ENCODE assay signal across 9 cellular contexts in the genomic region with DNA sequence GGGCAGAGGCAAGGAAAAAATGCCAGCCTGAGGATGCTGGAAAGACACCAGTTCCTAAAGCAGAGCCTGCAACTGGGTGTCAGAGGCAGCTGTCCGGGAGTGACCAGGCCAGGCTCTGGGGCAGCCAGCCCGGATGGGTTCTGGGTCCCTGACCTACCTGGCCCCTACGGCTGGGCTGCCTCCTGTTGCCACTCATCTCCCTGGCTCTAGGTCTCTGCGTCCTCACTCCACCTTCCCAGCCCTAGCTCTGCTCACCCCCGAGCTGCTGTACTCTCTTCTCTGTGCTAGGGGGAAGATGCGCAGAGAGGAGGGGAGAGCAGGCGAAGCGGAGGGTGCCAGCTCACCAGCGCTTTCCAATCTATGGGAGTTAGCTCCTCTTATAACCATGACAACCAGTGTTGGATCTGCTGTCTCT. TPM values are rescaled to one million over a fixed set of nuclear protein-coding genes. Genes with fewer than 3 reads are reported as not detected.
DNase-seq lines count a peak whose midpoint lies in the region; ATAC-seq and TF ChIP-seq lines count a peak whose summit lies in the region.
"Had no signal": no experiment of that assay in that cellular context is flagged by ENCODE, and none has a peak within 500 bp of the region (broad histone marks: within the 10 kb centered on the region; RNA-seq: fewer than 3 reads in every experiment).

No MANE protein-coding gene starts in this region.

- POLR2A ChIA-PET in Panc1 (lab: Charles Lee) = no interaction called here

- no peaks in the 10 kb centered on the region for H3K9me3 Mint-ChIP-seq in effector memory CD8-positive, alpha-beta T cell
- no peaks in the 10 kb centered on the region for H3K9me3 Mint-ChIP-seq in Calu3 (ENCODE audit: low read depth, unreplicated experiment)

- no TSS peak for BruUV-seq in Panc1 (replicated peaks; lab: Mats Ljungman, UMichigan)
- no TSS peak for BruUV-seq in Calu3 (replicated peaks; lab: Mats Ljungman, UMichigan)

- TF ChIP-seq CTCF in Panc1 (IDR thresholded peaks at IDR 0.05) = no peak
- no peak for TF ChIP-seq CTCF in osteoblast (IDR thresholded peaks at IDR 0.05; ENCODE audit: extremely low read depth, low read depth, low read length)
- TF ChIP-seq CTCF in Calu3 (IDR thresholded peaks at IDR 0.05; ENCODE audit: unreplicated experiment) = no peak

- H3K4me1 Mint-ChIP-seq in effector memory CD8-positive, alpha-beta T cell (ENCODE audit: low read depth in 2 of 2) = peaks cover 77 to 80% of the 10 kb centered on the region in 2 donors
- peaks cover 40% of the 10 kb centered on the region for H3K4me1 Mint-ChIP-seq in Calu3 (ENCODE audit: low read depth, unreplicated experiment)

- H3K27ac Mint-ChIP-seq in effector memory CD8-positive, alpha-beta T cell = peak overlapping the region; percentile 85 to 87
- no peak overlapping the region for H3K27ac Mint-ChIP-seq in Calu3 (ENCODE audit: unreplicated experiment)

- peaks cover 90% of the 10 kb centered on the region for H3K79me2 ChIP-seq in osteoblast (ENCODE audit: insufficient read depth, low read length)

- H3K4me3 ChIP-seq in BLaER1 treated with 17β-estradiol and CSF1 and Interleukin-3, amounts not matched to agents 10 nM and 100 nM = peak overlapping the region in 9 of 10 experiments; percentile 13 to 64 (median 50); a peak in 11 of 20 replicates
- H3K4me3 ChIP-seq in Panc1 (ENCODE audit: low read depth in 2 of 2, low read length in 2 of 2) (no peak overlapping the region), osteoblast (ENCODE audit: insufficient read depth, low read length) (no peak overlapping the region), HAP-1 (no peak overlapping the region)

- H4K20me1 ChIP-seq in BLaER1 treated with 17β-estradiol and CSF1 and Interleukin-3, amounts not matched to agents 10 nM and 100 nM = peaks cover 81 to 100% (median 95%) of the 10 kb centered on the region in 11 experiments
- H4K20me1 ChIP-seq in osteoblast (ENCODE audit: insufficient read depth, low read length) = peaks cover 68% of the 10 kb centered on the region

- in situ Hi-C loops in Panc1 (cut with HindIII; ENCODE audit: low pct_unique_long_range_greater_than_20kb, low sequenced_read_pairs) (no loop called here), HAP-1 (cut with MboI; ENCODE audit: low sequenced_read_pairs) (no loop called here)

- no peaks in the 10 kb centered on the region for H3K9me3 ChIP-seq in BLaER1 treated with 17β-estradiol and CSF1 and Interleukin-3, amounts not matched to agents 10 nM and 100 nM (replicated peaks in 1 of 11)
- H3K9me3 ChIP-seq in Panc1 (ENCODE audit: control insufficient read depth, insufficient read depth, low read depth, low read length) = no peaks in the 10 kb centered on the region
- H3K9me3 ChIP-seq in osteoblast (ENCODE audit: low read depth, low read length) = no peaks in the 10 kb centered on the region
- H3K9me3 ChIP-seq in HAP-1 = no peaks in the 10 kb centered on the region

- H3K27ac ChIP-seq in BLaER1 treated with 17β-estradiol and CSF1 and Interleukin-3, amounts not matched to agents 10 nM and 100 nM = peak overlapping the region; percentile 72 to 100 (median 87)
- H3K27ac ChIP-seq in Panc1 (ENCODE audit: low read length) (peak overlapping the region; percentile 13; the same call in 1 of the 2 replicates), osteoblast (ENCODE audit: low read depth, low read length) (peak overlapping the region; percentile 82)

- no peaks in the 10 kb centered on the region for H3K27me3 Mint-ChIP-seq in effector memory CD8-positive, alpha-beta T cell
- no peaks in the 10 kb centered on the region for H3K27me3 Mint-ChIP-seq in Calu3 (ENCODE audit: unreplicated experiment)

- 0 out of 2 replicates have a peak, but pooled peaks have one; percentile 7 for ATAC-seq in Panc1
- no peak for ATAC-seq in effector memory CD8-positive, alpha-beta T cell (replicated peaks)

- H3K4me1 ChIP-seq in BLaER1 treated with 17β-estradiol and CSF1 and Interleukin-3, amounts not matched to agents 10 nM and 100 nM = peaks cover 98 to 100% (median 100%) of the 10 kb centered on the region in 10 experiments
- H3K4me1 ChIP-seq in Panc1 (ENCODE audit: control insufficient read depth, insufficient read depth, low read length) = peaks cover 52% of the 10 kb centered on the region
- peaks cover 26% of the 10 kb centered on the region for H3K4me1 ChIP-seq in osteoblast (ENCODE audit: insufficient read depth, low read length)
- no peaks in the 10 kb centered on the region for H3K4me1 ChIP-seq in HAP-1

- H3K27me3 ChIP-seq in BLaER1 treated with 17β-estradiol and CSF1 and Interleukin-3, amounts not matched to agents 10 nM and 100 nM = no peaks in the 10 kb centered on the region
- H3K27me3 ChIP-seq in Panc1 (ENCODE audit: control insufficient read depth, insufficient read depth, low read length) (no peaks in the 10 kb centered on the region), osteoblast (ENCODE audit: insufficient read depth, low read length) (no peaks in the 10 kb centered on the region), HAP-1 (ENCODE audit: low read depth) (no peaks in the 10 kb centered on the region)

- no peak overlapping the region for H2AFZ ChIP-seq in osteoblast (ENCODE audit: low read length)

- H3K9ac ChIP-seq in BLaER1 treated with 17β-estradiol and CSF1 and Interleukin-3, amounts not matched to agents 10 nM and 100 nM = peak overlapping the region; percentile 71 to 99 (median 76)

- intact Hi-C loops in Panc1 (cut with micrococcal nuclease; ENCODE audit: unreplicated experiment) = no loop called here
- intact Hi-C loops in Calu3 (cut with micrococcal nuclease; ENCODE audit: unreplicated experiment) = no loop called here

- CTCF ChIA-PET in Panc1 (lab: Charles Lee) = no interaction called here
- CTCF ChIA-PET in Calu3 (lab: Charles Lee) = no interaction called here

- H3K36me3 ChIP-seq in BLaER1 treated with 17β-estradiol and CSF1 and Interleukin-3, amounts not matched to agents 10 nM and 100 nM = peaks cover 73 to 88% (median 83%) of the 10 kb centered on the region in 11 experiments
- H3K36me3 ChIP-seq in Panc1 (ENCODE audit: control insufficient read depth, insufficient read depth, low read length) = no peaks in the 10 kb centered on the region; the same call in none of the 2 replicates
- H3K36me3 ChIP-seq in osteoblast (ENCODE audit: insufficient read depth, low read length) = peaks cover 58% of the 10 kb centered on the region
- H3K36me3 ChIP-seq in HAP-1 (replicated peaks) = peaks cover 32% of the 10 kb centered on the region

- no peak for DNase-seq in Panc1 (ENCODE audit: low read depth, low spot score)
- DNase-seq in effector memory CD8-positive, alpha-beta T cell = no peak
- no peak for DNase-seq in osteoblast (ENCODE audit: insufficient read length, low spot score, missing footprints)
- no peak for DNase-seq in HAP-1 (ENCODE audit: low spot score in 2 of 2)
- DNase-seq in Calu3 = no peak
- no peak for DNase-seq in cerebellar nuclear complex (lab: John Stamatoyannopoulos, UW)
- no peak for DNase-seq in AG08395 (ENCODE audit: low spot score)

- H3K36me3 Mint-ChIP-seq in effector memory CD8-positive, alpha-beta T cell (ENCODE audit: insufficient read depth) = peaks cover 68% of the 10 kb centered on the region
- peaks cover 76% of the 10 kb centered on the region for H3K36me3 Mint-ChIP-seq in Calu3 (ENCODE audit: insufficient read depth, unreplicated experiment)

- H3K4me2 ChIP-seq in BLaER1 treated with 17β-estradiol and CSF1 and Interleukin-3, amounts not matched to agents 10 nM and 100 nM = peak overlapping the region; percentile 92 to 100 (median 100)
- no peak overlapping the region for H3K4me2 ChIP-seq in osteoblast (ENCODE audit: insufficient read depth, low read length)

- peak overlapping the region; percentile 60 to 97 for H3K4me3 Mint-ChIP-seq in effector memory CD8-positive, alpha-beta T cell
- H3K4me3 Mint-ChIP-seq in Calu3 (ENCODE audit: low read depth, unreplicated experiment) = no peak overlapping the region

RNA-seq across cellular contexts. Expression of a gene that starts 9.0 kb away (rescaled TPM):
- total RNA-seq in Panc1 (2021; ENCODE audit: unreplicated experiment) (87.0 TPM), osteoblast (166 and 183 TPM in 2 replicates), Calu3 (2022) (69.2 and 97.6 TPM in 2 replicates)
- polyA plus RNA-seq in Panc1 (2012; ENCODE audit: insufficient read length) = 90.6 TPM

RNA-seq across cellular contexts. Expression of a gene that starts 27.9 kb away (rescaled TPM):
- 8.0 TPM for total RNA-seq in Panc1 (2021; ENCODE audit: unreplicated experiment)
- 12.6 TPM for polyA plus RNA-seq in Panc1 (2012; ENCODE audit: insufficient read length)
- total RNA-seq in osteoblast = not detected in 2 replicates
- total RNA-seq in Calu3 (2022) = not detected in 2 replicates
- total RNA-seq: G401 had no signal

RNA-seq across cellular contexts. Expression of a gene that starts 35.2 kb away (rescaled TPM):
- total RNA-seq in Panc1 (2021; ENCODE audit: unreplicated experiment) (80.4 TPM), osteoblast (32.7 and 37.3 TPM in 2 replicates), Calu3 (2022) (99.3 and 107 TPM in 2 replicates)
- polyA plus RNA-seq in Panc1 (2012; ENCODE audit: insufficient read length) = 33.3 TPM

RNA-seq across cellular contexts. Expression of a gene that starts 51.4 kb away (rescaled TPM):
- total RNA-seq in Panc1 (2021; ENCODE audit: unreplicated experiment) = 252 TPM
- 250 TPM for polyA plus RNA-seq in Panc1 (2012; ENCODE audit: insufficient read length)
- total RNA-seq in osteoblast = 332 and 415 TPM in 2 replicates
- total RNA-seq in Calu3 (2022) = 215 and 246 TPM in 2 replicates

RNA-seq across cellular contexts. Expression of a gene that starts 58.2 kb away (rescaled TPM):
- total RNA-seq in Panc1 (2021; ENCODE audit: unreplicated experiment) (28.1 TPM), osteoblast (36.9 and 39.5 TPM in 2 replicates), Calu3 (2022) (34.4 and 34.7 TPM in 2 replicates)
- polyA plus RNA-seq in Panc1 (2012; ENCODE audit: insufficient read length) = 26.5 TPM

Comparison
In these comparisons a context has a peak if more than half of its experiments do, and no peak if none do; other contexts are left out.
1. H3K27ac ChIP-seq: peak in every context shown above with its lines; median percentile 87 in BLaER1 treated with 17β-estradiol and CSF1 and Interleukin-3, amounts not matched to agents 10 nM and 100 nM; 82 in osteoblast; 13 in Panc1.
2. H3K4me3 ChIP-seq: peak in BLaER1 treated with 17β-estradiol and CSF1 and Interleukin-3, amounts not matched to agents 10 nM and 100 nM (9 of 10); none in Panc1 (0 of 2), osteoblast (single experiment) and HAP-1 (single experiment).